ENCODE assay signal across 19 cellular contexts in genomic region chr16:11980167-11980844, GRCh38. TPM values are rescaled to one million over a fixed set of nuclear protein-coding genes. Genes with fewer than 3 reads are reported as not detected.
DNase-seq lines count a peak whose midpoint lies in the region; ATAC-seq, FAIRE-seq and TF ChIP-seq lines count a peak whose summit lies in the region.
"Had no signal": no experiment of that assay in that cellular context is flagged by ENCODE, and none has a peak within 500 bp of the region (broad histone marks: within the 10 kb centered on the region; RNA-seq: fewer than 3 reads in every experiment).

No MANE protein-coding gene starts in this region.

- H3K4me3 ChIP-seq in esophagus muscularis mucosa = no peak overlapping the region
- H3K4me3 ChIP-seq: upper lobe of left lung had no signal

- intact Hi-C loops in dendritic cell treated with granulocyte-macrophage colony-stimulating factor and Interleukin-4, amounts not matched to agents 40 ng/mL and 50 ng/mL, for 4 days (cut with micrococcal nuclease) = no loop called here
- intact Hi-C loops in esophagus muscularis mucosa (cut with DNase I) = no loop called here

- WGBS in esophagus muscularis mucosa = 84% methylated on average over 5 of the region's 5 CpGs

- DNase-seq in GM18507 (ENCODE audit: extremely low spot score, insufficient read length, low read depth) (no peak), esophagus muscularis mucosa (ENCODE audit: extremely low spot score) (no peak), hippocampal formation (lab: John Stamatoyannopoulos, UW) (no peak)
- DNase-seq in effector CD8-positive, alpha-beta T cell (lab: John Stamatoyannopoulos, UW) = no peak
- DNase-seq: activated T-cell treated with anti-CD3 and anti-CD28 coated beads, Interleukin-2, amount 50 U/mL, for 72 hours; islet precursor cell; midbrain; NCI-H2081; nucleus accumbens; SHP77; stimulated activated CD4-positive, alpha-beta T cell treated with anti-CD3 and anti-CD28 coated beads, Interleukin-4, amount 100 ng/mL, for 24 hours; upper lobe of left lung had no signal

- H3K27ac Mint-ChIP-seq in dendritic cell treated with granulocyte-macrophage colony-stimulating factor and Interleukin-4, amounts not matched to agents 40 ng/mL and 50 ng/mL, for 4 days = peak overlapping the region; percentile 50
- H3K27ac Mint-ChIP-seq: activated T-cell treated with anti-CD3 and anti-CD28 coated beads, Interleukin-2, amount 50 U/mL, for 72 hours had no signal

- TF ChIP-seq POLR2A in esophagus muscularis mucosa (IDR thresholded peaks at IDR 0.05; ENCODE audit: low read depth) = no peak

- H3K4me1 ChIP-seq in esophagus muscularis mucosa = peaks cover 22 to 30% (median 28%) of the 10 kb centered on the region in 4 donors

- H3K9me3 ChIP-seq in esophagus muscularis mucosa = no peaks in the 10 kb centered on the region
- H3K9me3 ChIP-seq: upper lobe of left lung had no signal

- H3K4me1 Mint-ChIP-seq in dendritic cell treated with granulocyte-macrophage colony-stimulating factor and Interleukin-4, amounts not matched to agents 40 ng/mL and 50 ng/mL, for 4 days (ENCODE audit: low read depth) = peaks cover 80% of the 10 kb centered on the region

- no peaks in the 10 kb centered on the region for H3K9me3 Mint-ChIP-seq in dendritic cell treated with granulocyte-macrophage colony-stimulating factor and Interleukin-4, amounts not matched to agents 40 ng/mL and 50 ng/mL, for 4 days
- H3K9me3 Mint-ChIP-seq: activated T-cell treated with anti-CD3 and anti-CD28 coated beads, Interleukin-2, amount 50 U/mL, for 72 hours had no signal

- no peaks in the 10 kb centered on the region for H3K36me3 ChIP-seq in esophagus muscularis mucosa
- H3K36me3 ChIP-seq: upper lobe of left lung had no signal

- no peak for TF ChIP-seq CTCF in esophagus muscularis mucosa (IDR thresholded peaks at IDR 0.05)

- peak; percentile 41 for ATAC-seq in GM19463 (IDR thresholded peaks at IDR 0.05; ENCODE audit: unreplicated experiment)
- peak; percentile 55 for ATAC-seq in HG03175 (IDR thresholded peaks at IDR 0.05; ENCODE audit: unreplicated experiment)
- ATAC-seq in HG03039 (IDR thresholded peaks at IDR 0.05; ENCODE audit: unreplicated experiment) = no peak
- ATAC-seq: activated T-cell treated with anti-CD3 and anti-CD28 coated beads, Interleukin-2, amount 50 U/mL, for 72 hours had no signal

- peaks cover 87% of the 10 kb centered on the region for H3K36me3 Mint-ChIP-seq in dendritic cell treated with granulocyte-macrophage colony-stimulating factor and Interleukin-4, amounts not matched to agents 40 ng/mL and 50 ng/mL, for 4 days (ENCODE audit: low read depth)

- FAIRE-seq in GM18507 (lab: Jason Lieb, UNC) = peak; percentile 93

- TF ChIP-seq EP300 in esophagus muscularis mucosa (IDR thresholded peaks at IDR 0.05) = no peak

- H3K27me3 ChIP-seq in esophagus muscularis mucosa = no peaks in the 10 kb centered on the region
- H3K27me3 ChIP-seq: upper lobe of left lung had no signal

- H3K27ac ChIP-seq in esophagus muscularis mucosa (replicated peaks in 1 of 4) = no peak overlapping the region
- H3K27ac ChIP-seq: C4-2B, upper lobe of left lung had no signal

- H3K4me3 Mint-ChIP-seq in dendritic cell treated with granulocyte-macrophage colony-stimulating factor and Interleukin-4, amounts not matched to agents 40 ng/mL and 50 ng/mL, for 4 days = no peak overlapping the region
- H3K4me3 Mint-ChIP-seq: activated T-cell treated with anti-CD3 and anti-CD28 coated beads, Interleukin-2, amount 50 U/mL, for 72 hours had no signal

- no peaks in the 10 kb centered on the region for H3K27me3 Mint-ChIP-seq in dendritic cell treated with granulocyte-macrophage colony-stimulating factor and Interleukin-4, amounts not matched to agents 40 ng/mL and 50 ng/mL, for 4 days

RNA-seq across cellular contexts. Expression of gene SNX29, which starts 3.8 kb away (rescaled TPM):
- 10 to 100 TPM; 17.4 to 26.7 (median 22.3) TPM for total RNA-seq in esophagus muscularis mucosa

RNA-seq across cellular contexts. Expression of gene TNFRSF17, which starts 15.3 kb away (rescaled TPM):
- total RNA-seq in esophagus muscularis mucosa = not detected
- total RNA-seq: activated T-cell treated with anti-CD3 and anti-CD28 coated beads, Interleukin-2, amount 50 U/mL, for 72 hours; Daoy; epithelial cell of proximal tubule had no signal

RNA-seq across cellular contexts. Expression of gene NPIPB2, which starts 38.5 kb away (rescaled TPM):
- 10 to 100 TPM in 2 of 4 donors, 1 to 10 TPM in 1, under 1 TPM in 1; 0.66 to 12.3 (median 8.7) TPM for total RNA-seq in esophagus muscularis mucosa
- total RNA-seq: Daoy, epithelial cell of proximal tubule had no signal
